ENCODE assay signal across 8 cellular contexts in the genomic region with DNA sequence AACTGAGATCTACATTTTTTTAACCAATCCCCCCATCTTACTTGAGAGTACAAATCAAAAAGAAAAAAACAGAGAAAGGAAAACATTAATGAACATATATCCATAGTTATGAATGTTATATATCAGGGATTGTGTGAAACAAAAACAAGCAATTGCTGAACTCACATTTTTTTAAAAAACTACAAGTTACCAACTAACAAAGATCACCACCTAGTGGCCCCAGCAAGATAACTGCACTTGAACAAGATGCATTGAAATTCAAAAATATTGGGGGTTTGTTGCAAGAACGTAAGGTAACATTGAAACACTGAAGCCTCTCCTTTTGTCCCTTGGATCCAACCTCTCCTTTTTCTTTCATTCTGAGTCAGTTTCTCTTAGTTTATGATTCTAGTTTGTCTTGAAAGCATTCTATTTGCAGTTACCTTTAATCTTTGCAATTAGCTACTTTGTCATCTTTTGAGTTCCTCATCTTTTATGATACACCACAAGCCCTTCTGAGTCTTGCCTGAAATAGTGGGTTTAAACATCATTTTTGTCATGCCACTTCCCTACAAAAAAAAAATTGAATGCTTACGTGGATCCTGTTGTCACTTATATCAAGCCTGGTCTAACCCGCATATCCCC.
A peak's percentile ranks its signal among the peaks of the same experiment; 100 is the strongest.
DNase-seq lines count a peak whose midpoint lies in the region; ATAC-seq, FAIRE-seq and TF ChIP-seq lines count a peak whose summit lies in the region.

No MANE protein-coding gene starts in this region.

- H3K9me3 ChIP-seq in ascending aorta, result peaks cover 0 to 3% of the 10 kb centered on the region in 2 donors

- H3K27me3 Mint-ChIP-seq in natural killer cell treated with Interleukin-12 subunit alpha and Interleukin-12 subunit beta and Interleukin-15 and Interleukin-18, amount 100 ng/mL, for 72 hours, result peaks cover 7 to 21% of the 10 kb centered on the region in 2 donors

- peak in 2 of 3 experiments; percentile 43 to 53 for TF ChIP-seq CTCF in ascending aorta (IDR thresholded peaks at IDR 0.05)

- no peak overlapping the region for H3K4me3 Mint-ChIP-seq in natural killer cell treated with Interleukin-12 subunit alpha and Interleukin-12 subunit beta and Interleukin-15 and Interleukin-18, amount 100 ng/mL, for 72 hours

- peak; percentile 60 for DNase-seq in CD1c-positive myeloid dendritic cell (ENCODE audit: extremely low spot score)
- DNase-seq in GM19239 (ENCODE audit: insufficient read length, low spot score), result no peak
- peak; percentile 50 for DNase-seq in MV-4-11 (lab: John Stamatoyannopoulos, UW)
- no peak for DNase-seq in ascending aorta (ENCODE audit: low spot score in 2 of 2)
- peak; percentile 61 for DNase-seq in left kidney (ENCODE audit: low read depth, low spot score)
- no peak for DNase-seq in natural killer cell treated with Interleukin-12 subunit alpha and Interleukin-12 subunit beta and Interleukin-15 and Interleukin-18, amount 100 ng/mL, for 72 hours (ENCODE audit: low spot score)
- DNase-seq in activated naive CD4-positive, alpha-beta T cell treated with anti-CD3 and anti-CD28 coated beads, Interleukin-2, amount 50 U/mL, for 16 hours, result no peak

- H3K27me3 ChIP-seq in ascending aorta, result no peaks in the 10 kb centered on the region

- no peak for ATAC-seq in natural killer cell treated with Interleukin-12 subunit alpha and Interleukin-12 subunit beta and Interleukin-15 and Interleukin-18, amount 100 ng/mL, for 72 hours
- no peak for ATAC-seq in HG03378 (IDR thresholded peaks at IDR 0.05; ENCODE audit: unreplicated experiment)

- no peaks in the 10 kb centered on the region for H3K9me3 Mint-ChIP-seq in natural killer cell treated with Interleukin-12 subunit alpha and Interleukin-12 subunit beta and Interleukin-15 and Interleukin-18, amount 100 ng/mL, for 72 hours

- H3K4me1 ChIP-seq in ascending aorta, result no peaks in the 10 kb centered on the region

- FAIRE-seq in GM19239 (lab: Jason Lieb, UNC), result peak; percentile 80

- intact Hi-C loops in ascending aorta (cut with DNase I), result no loop called here

- H3K36me3 ChIP-seq in ascending aorta, result no peaks in the 10 kb centered on the region

- no peaks in the 10 kb centered on the region for H3K36me3 Mint-ChIP-seq in natural killer cell treated with Interleukin-12 subunit alpha and Interleukin-12 subunit beta and Interleukin-15 and Interleukin-18, amount 100 ng/mL, for 72 hours

- H3K27ac ChIP-seq in ascending aorta, result no peak overlapping the region

- H3K27ac Mint-ChIP-seq in natural killer cell treated with Interleukin-12 subunit alpha and Interleukin-12 subunit beta and Interleukin-15 and Interleukin-18, amount 100 ng/mL, for 72 hours, result no peak overlapping the region

- H3K4me1 Mint-ChIP-seq in natural killer cell treated with Interleukin-12 subunit alpha and Interleukin-12 subunit beta and Interleukin-15 and Interleukin-18, amount 100 ng/mL, for 72 hours (ENCODE audit: low read depth in 2 of 2), result no peaks in the 10 kb centered on the region

- no peak overlapping the region for H3K4me3 ChIP-seq in ascending aorta

Comparison
In these comparisons a context has a peak if more than half of its experiments do, and no peak if none do; other contexts are left out.
1. DNase-seq: peak in CD1c-positive myeloid dendritic cell (single experiment), MV-4-11 (single experiment) and left kidney (single experiment); none in GM19239 (single experiment), ascending aorta (0 of 2), natural killer cell treated with Interleukin-12 subunit alpha and Interleukin-12 subunit beta and Interleukin-15 and Interleukin-18, amount 100 ng/mL, for 72 hours (single experiment) and activated naive CD4-positive, alpha-beta T cell treated with anti-CD3 and anti-CD28 coated beads, Interleukin-2, amount 50 U/mL, for 16 hours (single experiment).